22 cellular contexts compared by ENCODE assay signal in genomic region chr17:46270032-46270431, GRCh38. TPM values are rescaled to one million over a fixed set of nuclear protein-coding genes. Genes with fewer than 3 reads are reported as not detected.
DNase-seq lines count a peak whose midpoint lies in the region; ATAC-seq, FAIRE-seq and TF ChIP-seq lines count a peak whose summit lies in the region.
"Had no signal": no experiment of that assay in that cellular context is flagged by ENCODE, and none has a peak within 500 bp of the region (broad histone marks: within the 10 kb centered on the region; RNA-seq: fewer than 3 reads in every experiment).

No MANE protein-coding gene starts in this region.

- H4K20me1 ChIP-seq in H1 (replicated peaks in 1 of 2; ENCODE audit: control insufficient read depth in 1 of 2, insufficient read depth in 2 of 2, low read length in 2 of 2) (no peaks in the 10 kb centered on the region), osteoblast (ENCODE audit: insufficient read depth, low read length) (no peaks in the 10 kb centered on the region), Karpas-422 (ENCODE audit: insufficient read depth, low read depth, low read length) (no peaks in the 10 kb centered on the region)

- no peaks in the 10 kb centered on the region for H3K79me1 ChIP-seq in H1 (ENCODE audit: low read depth, low read length)

- no peak overlapping the region for H4K5ac ChIP-seq in H1 (ENCODE audit: insufficient read length, low read depth, low read length)

- H3K79me2 ChIP-seq in H1 (ENCODE audit: control insufficient read depth in 1 of 2, insufficient read depth in 2 of 2, low read length in 2 of 2) = no peaks in the 10 kb centered on the region
- H3K79me2 ChIP-seq in osteoblast (ENCODE audit: insufficient read depth, low read length) = no peaks in the 10 kb centered on the region
- H3K79me2 ChIP-seq in Karpas-422 (ENCODE audit: low read length) = no peaks in the 10 kb centered on the region

- TF ChIP-seq RAD21 in H1 (IDR thresholded peaks at IDR 0.05 in 1 of 2, conservative IDR thresholded peaks at IDR 0.05 in 1 of 2; ENCODE audit: low read depth in 2 of 2, low read length in 2 of 2) = no peak

- peak; percentile 7 for FAIRE-seq in H1 (lab: Jason Lieb, UNC)
- FAIRE-seq: GM12878, GM19239, H54 had no signal

- no peak for ATAC-seq in GM19395 (IDR thresholded peaks at IDR 0.05; ENCODE audit: unreplicated experiment)
- ATAC-seq: GM12878, PC-3 had no signal

- peaks cover 15% of the 10 kb centered on the region for H3K23me2 ChIP-seq in H1 (ENCODE audit: low read depth, low read length)

- no peak overlapping the region for H2BK12ac ChIP-seq in H1 (ENCODE audit: low read depth, low read length)

- H3K9ac ChIP-seq in H1 (replicated peaks in 1 of 4; ENCODE audit: extremely low read depth in 1 of 4, low read depth in 3 of 4, low read length in 3 of 4) = no peak overlapping the region
- H3K9ac ChIP-seq in Karpas-422 (ENCODE audit: low read length) = no peak overlapping the region

- H3K4me3 ChIP-seq in H1 (ENCODE audit: extremely low read depth in 1 of 4, insufficient read depth in 2 of 4, low read depth in 3 of 4, low read length in 4 of 4) = no peak overlapping the region
- H3K4me3 ChIP-seq in osteoblast (ENCODE audit: insufficient read depth, low read length) = no peak overlapping the region
- H3K4me3 ChIP-seq in Karpas-422 (ENCODE audit: low read length) = no peak overlapping the region
- H3K4me3 ChIP-seq: GM12878, MG63 had no signal

- no peak overlapping the region for H2AK5ac ChIP-seq in H1 (ENCODE audit: low read depth, low read length)

- no peak overlapping the region for H4K8ac ChIP-seq in H1 (ENCODE audit: extremely low read depth, insufficient read depth, low read length)

- H3K4me1 ChIP-seq in H1 (replicated peaks in 1 of 4; ENCODE audit: control insufficient read depth in 3 of 4, insufficient read depth in 4 of 4, low read length in 3 of 4) = peaks cover 0 to 8% (median 5%) of the 10 kb centered on the region in 4 experiments; a peak in 5 of 7 replicates
- peaks cover 15% of the 10 kb centered on the region for H3K4me1 ChIP-seq in osteoblast (ENCODE audit: insufficient read depth, low read length)
- peaks cover 19% of the 10 kb centered on the region for H3K4me1 ChIP-seq in Karpas-422 (ENCODE audit: low read length)

- no peak overlapping the region for H4K91ac ChIP-seq in H1 (replicated peaks; ENCODE audit: insufficient read length, low read length)

- H3K27ac ChIP-seq in H1 (ENCODE audit: low read depth, low read length) = no peak overlapping the region
- no peak overlapping the region for H3K27ac ChIP-seq in osteoblast (ENCODE audit: low read depth, low read length)
- H3K27ac ChIP-seq in Karpas-422 (ENCODE audit: low read length) = no peak overlapping the region
- H3K27ac ChIP-seq: RWPE1 had no signal

- no peak for TF ChIP-seq CTCF in H1 (IDR thresholded peaks at IDR 0.05; ENCODE audit: control extremely low read depth in 1 of 3, insufficient read depth in 1 of 3, low read depth in 1 of 3, low read length in 3 of 3)
- no peak for TF ChIP-seq CTCF in osteoblast (IDR thresholded peaks at IDR 0.05; ENCODE audit: extremely low read depth, low read depth, low read length)

- no peaks in the 10 kb centered on the region for H3K36me3 ChIP-seq in H1 (ENCODE audit: control insufficient read depth in 2 of 4, insufficient read depth in 4 of 4, low read length in 3 of 4)
- no peaks in the 10 kb centered on the region for H3K36me3 ChIP-seq in osteoblast (ENCODE audit: insufficient read depth, low read length)
- no peaks in the 10 kb centered on the region for H3K36me3 ChIP-seq in Karpas-422 (ENCODE audit: insufficient read depth, low read length)
- H3K36me3 ChIP-seq: MG63 had no signal

- H2BK20ac ChIP-seq in H1 (ENCODE audit: low read length) = no peak overlapping the region

- H3K4me2 ChIP-seq in H1 (ENCODE audit: insufficient read depth in 1 of 2, low read depth in 2 of 2, low read length in 2 of 2) (no peak overlapping the region), osteoblast (ENCODE audit: insufficient read depth, low read length) (no peak overlapping the region), Karpas-422 (ENCODE audit: low read depth, low read length, poor library complexity, severe bottlenecking) (no peak overlapping the region)

- no peak overlapping the region for H2BK15ac ChIP-seq in H1 (ENCODE audit: low read length)

- CTCF ChIA-PET in H1 (lab: Charles Lee; ENCODE audit: partially characterized antibody) = interaction anchor here (1.1 to 4.6 kb wide), 5 partner anchors 10 to 77 kb away, joined by 3 to 30 read pairs (median 6); partner anchors contain the start of gene KANSL1

- no peak overlapping the region for H2BK120ac ChIP-seq in H1 (replicated peaks; ENCODE audit: low read depth, low read length)

- 79% methylated on average over 5 of the region's 5 CpGs; no CpG with 5 or more reads in 1 of the 2 experiments for WGBS in H1 (ENCODE audit: extremely low coverage in 1 of 2, insufficient coverage in 1 of 2, insufficient read length in 1 of 2, insufficient replicate concordance in 2 of 2, low coverage in 1 of 2, low lambda C conversion rate in 2 of 2, missing lambda C conversion rate in 1 of 2), 2 experiments

- H3K14ac ChIP-seq in H1 (ENCODE audit: insufficient read length) = no peak overlapping the region

- H3K27me3 ChIP-seq in H1 (replicated peaks in 1 of 4; ENCODE audit: control insufficient read depth in 3 of 4, extremely low read depth in 1 of 4, insufficient read depth in 3 of 4, low read length in 3 of 4) (peaks cover 12 to 35% (median 32%) of the 10 kb centered on the region in 4 experiments), osteoblast (ENCODE audit: insufficient read depth, low read length) (peaks cover 33% of the 10 kb centered on the region), Karpas-422 (ENCODE audit: low read length) (no peaks in the 10 kb centered on the region)
- H3K27me3 ChIP-seq: MG63 had no signal

- no peak overlapping the region for H3K56ac ChIP-seq in H1 (replicated peaks; ENCODE audit: insufficient read length, low read depth, low read length)

- H3K9me2 ChIP-seq in Karpas-422 (replicated peaks; ENCODE audit: insufficient read depth, low read length) = no peaks in the 10 kb centered on the region

- H3K4ac ChIP-seq in H1 (replicated peaks; ENCODE audit: insufficient read length, low read depth, low read length) = no peak overlapping the region

- DNase-seq in DMS53 treated with DMSO at 0.1 percent for 48 hours (lab: John Stamatoyannopoulos, UW; ENCODE audit: unreplicated experiment) (peak; percentile 18), NCI-H1092 treated with DMSO at 0.1 percent for 48 hours (lab: John Stamatoyannopoulos, UW) (peak; percentile 65), H1 (ENCODE audit: low read depth in 1 of 2, low spot score in 2 of 2) (peak in 1 of 2 experiments; percentile 43), osteoblast (ENCODE audit: insufficient read length, low spot score, missing footprints) (peak; percentile 11), DMS 273 (lab: John Stamatoyannopoulos, UW; ENCODE audit: unreplicated experiment) (no peak), Karpas-422 (no peak)
- DNase-seq: ACHN, C1 segment of cervical spinal cord, DMS 273 treated with DMSO at 0.1 percent for 48 hours, EL, IMR-90, MG63, NCI-H1048, NCI-H510A, NCI-H774, PC-3, T-helper 1 cell had no signal

- no peak overlapping the region for H2BK5ac ChIP-seq in H1 (ENCODE audit: low read depth, low read length)

- TF ChIP-seq EP300 in H1 (IDR thresholded peaks at IDR 0.05; ENCODE audit: borderline replicate concordance in 1 of 2, low read depth in 2 of 2, low read length in 2 of 2) = no peak

- H3K9me3 ChIP-seq in H1 (ENCODE audit: insufficient read depth in 2 of 2, low read depth in 1 of 2, low read length in 1 of 2) = no peaks in the 10 kb centered on the region
- no peaks in the 10 kb centered on the region for H3K9me3 ChIP-seq in osteoblast (ENCODE audit: low read depth, low read length)
- H3K9me3 ChIP-seq in Karpas-422 (ENCODE audit: low read length) = no peaks in the 10 kb centered on the region
- H3K9me3 ChIP-seq: MG63 had no signal

- no peak for TF ChIP-seq POLR2A in H1 (IDR thresholded peaks at IDR 0.05; ENCODE audit: control extremely low read depth in 1 of 2, low read depth in 2 of 2, low read length in 2 of 2)

- no peak overlapping the region for H3K23ac ChIP-seq in H1 (ENCODE audit: insufficient read length)

- H3K18ac ChIP-seq in H1 (ENCODE audit: extremely low read depth, low read length) = no peak overlapping the region

- POLR2A ChIA-PET in H1 (lab: Charles Lee; ENCODE audit: partially characterized antibody) = no interaction called here

- H2AFZ ChIP-seq in H1 (ENCODE audit: low read length) (no peak overlapping the region), osteoblast (ENCODE audit: low read length) (no peak overlapping the region), Karpas-422 (ENCODE audit: low read length) (no peak overlapping the region)

TF ChIP-seq in H1, 55 proteins besides CTCF, POLR2A, EP300 and RAD21:
- TF ChIP-seq RFX5 (IDR thresholded peaks at IDR 0.05; ENCODE audit: borderline replicate concordance, low read depth, low read length) = no peak
- TF ChIP-seq POLR2AphosphoS5 (IDR thresholded peaks at IDR 0.05; ENCODE audit: low read depth, low read length) = no peak
- no peak for TF ChIP-seq MAFK (IDR thresholded peaks at IDR 0.05; ENCODE audit: low read depth, low read length)
- no peak for TF ChIP-seq RBBP5 (IDR thresholded peaks at IDR 0.05; ENCODE audit: borderline replicate concordance, low read depth, low read length)

RNA-seq across cellular contexts. Expression of gene LRRC37A, which starts 24.9 kb away (rescaled TPM):
- 1.8 and 2.9 TPM in 2 replicates for total RNA-seq in H1 (2021; fragmentation: NEBNext Ultra II Directional; extraction: Animal tissue kit (Norgen Biotek cat#: 25700))
- polyA plus RNA-seq in H1 (2011; rRNA removed) = 1.1 and 1.4 TPM in 2 replicates
- 1.9 TPM for polyA plus RNA-seq in H1 (2011; cell fraction: cytosol; rRNA removed)
- 7.7 TPM for polyA plus RNA-seq in H1 (2011; cell fraction: nucleus; rRNA removed)
- 2.2 to 3.2 TPM (median 2.9 TPM) in 4 replicates for polyA plus RNA-seq in H1 (2012, experiment 1 of 2)
- 0.28 TPM for polyA plus RNA-seq in H1 (2012, experiment 2 of 2)
- polyA plus RNA-seq in H1 (2013, experiment 1 of 2) = 1.7 TPM
- 1.4 TPM for polyA plus RNA-seq in H1 (2013, experiment 2 of 2)
- polyA minus RNA-seq in H1 (2011; rRNA and poly(A)+ RNA removed) = 14.5 and 15.8 TPM in 2 replicates
- 1.2 TPM for polyA minus RNA-seq in H1 (2011; cell fraction: cytosol; rRNA and poly(A)+ RNA removed)
- polyA minus RNA-seq in H1 (2011; cell fraction: nucleus; rRNA and poly(A)+ RNA removed) = 14.6 TPM
- total RNA-seq in osteoblast = 2.4 and 6.2 TPM in 2 replicates
- 1.7 and 4.0 TPM in 2 replicates for total RNA-seq in Karpas-422 (2014; rRNA removed; shearing (Covaris generic); ENCODE audit: low replicate concordance)

Comparison
In these comparisons a context has a peak if more than half of its experiments do, and no peak if none do; other contexts are left out.
1. DNase-seq: peak in DMS53 treated with DMSO at 0.1 percent for 48 hours (single experiment), NCI-H1092 treated with DMSO at 0.1 percent for 48 hours (single experiment) and osteoblast (single experiment); none in DMS 273 (single experiment) and Karpas-422 (single experiment).